8 cellular contexts compared by ENCODE assay signal in the genomic region with DNA sequence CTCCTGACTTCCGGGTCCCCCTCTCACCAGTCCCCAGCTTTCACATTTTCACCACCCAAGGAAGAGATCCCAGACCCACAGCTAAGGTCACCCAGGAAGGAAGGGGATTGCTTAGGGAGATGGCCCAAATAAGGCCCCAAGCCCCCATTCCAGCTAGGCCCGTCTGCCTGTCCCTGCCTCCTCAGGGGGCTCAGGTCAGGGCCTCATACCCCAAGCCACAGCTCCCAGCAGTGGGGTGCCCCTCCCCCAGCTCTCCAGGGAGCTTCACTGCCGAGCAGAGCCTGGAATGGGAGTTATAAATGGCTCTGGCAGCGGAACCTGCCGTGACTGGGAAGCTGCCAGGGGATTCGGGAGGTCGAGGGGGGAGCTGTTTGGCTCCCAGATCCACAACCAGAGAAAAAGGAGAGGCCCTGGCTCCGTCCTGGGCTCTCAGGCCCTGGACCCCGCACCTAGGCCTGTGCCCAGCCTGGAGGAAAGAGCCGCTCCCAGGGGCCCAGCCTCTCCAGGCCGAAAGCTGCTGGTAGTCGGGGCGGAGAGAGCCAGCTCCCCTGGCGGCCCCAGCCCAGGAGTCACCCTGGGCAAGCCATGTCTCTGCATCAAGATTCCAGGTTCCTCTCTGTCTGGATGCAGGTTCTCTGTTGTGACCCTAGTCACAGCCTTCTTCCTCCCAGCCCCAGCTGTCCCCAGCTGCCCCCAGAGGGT. TPM values are rescaled to one million over a fixed set of nuclear protein-coding genes. Genes with fewer than 3 reads are reported as not detected.
DNase-seq lines count a peak whose midpoint lies in the region; ATAC-seq and TF ChIP-seq lines count a peak whose summit lies in the region.

No MANE protein-coding gene starts in this region.

- H3K4me1 Mint-ChIP-seq in activated naive CD8-positive, alpha-beta T cell treated with anti-CD3 and anti-CD28 coated beads for 36 hours: peaks cover 8% of the 10 kb centered on the region
- H3K4me1 Mint-ChIP-seq in progenitor cell of endocrine pancreas (ENCODE audit: low read depth): peaks cover 3% of the 10 kb centered on the region

- no TSS peak for BruUV-seq in Panc1 (replicated peaks; lab: Mats Ljungman, UMichigan)

- H3K4me3 ChIP-seq in BLaER1 (peak overlapping the region; percentile 40), Panc1 (ENCODE audit: low read depth in 2 of 2, low read length in 2 of 2) (peak overlapping the region; percentile 37 to 61)

- POLR2A ChIA-PET in Panc1 (lab: Charles Lee): interaction anchor here (0.5 to 0.7 kb wide), 4 partner anchors 16 to 298 kb away, joined by 3 to 6 read pairs (median 4); partner anchors contain the start of gene PLCB2

- in situ Hi-C loops in Panc1 (cut with HindIII; ENCODE audit: low pct_unique_long_range_greater_than_20kb, low sequenced_read_pairs): no loop called here

- intact Hi-C loops in Panc1 (cut with micrococcal nuclease; ENCODE audit: unreplicated experiment): no loop called here

- peak overlapping the region; percentile 70 for H3K9ac ChIP-seq in BLaER1

- H4K20me1 ChIP-seq in BLaER1: no peaks in the 10 kb centered on the region

- H3K27ac ChIP-seq in BLaER1: peak overlapping the region; percentile 68
- peak overlapping the region; percentile 94 for H3K27ac ChIP-seq in Panc1 (ENCODE audit: low read length)

- H3K9me3 ChIP-seq in BLaER1 (no peaks in the 10 kb centered on the region), Panc1 (ENCODE audit: control insufficient read depth, insufficient read depth, low read depth, low read length) (no peaks in the 10 kb centered on the region)

- ATAC-seq in Panc1 (peak; percentile 44), omental fat pad (ENCODE audit: low FRiP score) (peak; percentile 30)

- H3K27me3 ChIP-seq in BLaER1 (no peaks in the 10 kb centered on the region), Panc1 (ENCODE audit: control insufficient read depth, insufficient read depth, low read length) (no peaks in the 10 kb centered on the region)

- no peak for TF ChIP-seq CTCF in Panc1 (IDR thresholded peaks at IDR 0.05)
- TF ChIP-seq CTCF in omental fat pad (IDR thresholded peaks at IDR 0.05): no peak
- no peak for TF ChIP-seq CTCF in progenitor cell of endocrine pancreas (IDR thresholded peaks at IDR 0.05; ENCODE audit: unreplicated experiment)

- H3K4me1 ChIP-seq in BLaER1 (peaks cover 85% of the 10 kb centered on the region), Panc1 (ENCODE audit: control insufficient read depth, insufficient read depth, low read length) (peaks cover 60% of the 10 kb centered on the region)

- no peak overlapping the region for H3K4me3 Mint-ChIP-seq in activated naive CD8-positive, alpha-beta T cell treated with anti-CD3 and anti-CD28 coated beads for 36 hours
- H3K4me3 Mint-ChIP-seq in progenitor cell of endocrine pancreas (ENCODE audit: low read depth): no peak overlapping the region

- H3K27ac Mint-ChIP-seq in activated naive CD8-positive, alpha-beta T cell treated with anti-CD3 and anti-CD28 coated beads for 36 hours: no peak overlapping the region
- no peak overlapping the region for H3K27ac Mint-ChIP-seq in progenitor cell of endocrine pancreas

- H3K9me3 Mint-ChIP-seq in activated naive CD8-positive, alpha-beta T cell treated with anti-CD3 and anti-CD28 coated beads for 36 hours: no peaks in the 10 kb centered on the region
- no peaks in the 10 kb centered on the region for H3K9me3 Mint-ChIP-seq in progenitor cell of endocrine pancreas (ENCODE audit: low read depth)

- CTCF ChIA-PET in Panc1 (lab: Charles Lee): interaction anchor here (0.6 to 3.7 kb wide), 5 partner anchors 18 to 60 kb away, joined by 3 to 30 read pairs (median 5); partner anchors contain the start of genes INAFM2 and KNSTRN

- peak overlapping the region; percentile 97 for H3K4me2 ChIP-seq in BLaER1

- no peak for DNase-seq in Panc1 (ENCODE audit: low read depth, low spot score)
- peak; percentile 90 for DNase-seq in fibroblast of gingiva (ENCODE audit: low read depth)
- DNase-seq in omental fat pad (ENCODE audit: low spot score): no peak
- no peak for DNase-seq in activated naive CD8-positive, alpha-beta T cell treated with anti-CD3 and anti-CD28 coated beads for 36 hours
- no peak for DNase-seq in 8988T
- DNase-seq in Kasumi-1 (lab: John Stamatoyannopoulos, UW): no peak
- no peak for DNase-seq in progenitor cell of endocrine pancreas (ENCODE audit: low spot score, unreplicated experiment)

- no peaks in the 10 kb centered on the region for H3K36me3 Mint-ChIP-seq in activated naive CD8-positive, alpha-beta T cell treated with anti-CD3 and anti-CD28 coated beads for 36 hours
- no peaks in the 10 kb centered on the region for H3K36me3 Mint-ChIP-seq in progenitor cell of endocrine pancreas (ENCODE audit: insufficient read depth)

- H3K36me3 ChIP-seq in BLaER1 (no peaks in the 10 kb centered on the region), Panc1 (ENCODE audit: control insufficient read depth, insufficient read depth, low read length) (no peaks in the 10 kb centered on the region)

- no peaks in the 10 kb centered on the region for H3K27me3 Mint-ChIP-seq in activated naive CD8-positive, alpha-beta T cell treated with anti-CD3 and anti-CD28 coated beads for 36 hours
- peaks cover 17% of the 10 kb centered on the region for H3K27me3 Mint-ChIP-seq in progenitor cell of endocrine pancreas

RNA-seq across cellular contexts. Expression of gene CCDC9B, which starts 0.6 kb away (rescaled TPM):
- total RNA-seq in Panc1 (2021; ENCODE audit: unreplicated experiment) (55.9 TPM), omental fat pad (1 to 10 TPM; 1.1 to 7.4 (median 4.5) TPM), progenitor cell of endocrine pancreas (0.07 and 0.11 TPM in 2 replicates)
- 29.9 TPM for polyA plus RNA-seq in Panc1 (2012; ENCODE audit: insufficient read length)
- under 1 TPM; 0.24 to 0.62 TPM for total RNA-seq in activated naive CD8-positive, alpha-beta T cell treated with anti-CD3 and anti-CD28 coated beads for 36 hours

RNA-seq across cellular contexts. Expression of gene PHGR1, which starts 10.6 kb away (rescaled TPM):
- total RNA-seq in Panc1 (2021; ENCODE audit: unreplicated experiment): not detected
- polyA plus RNA-seq in Panc1 (2012; ENCODE audit: insufficient read length): not detected
- total RNA-seq in omental fat pad: not detected
- not detected for total RNA-seq in activated naive CD8-positive, alpha-beta T cell treated with anti-CD3 and anti-CD28 coated beads for 36 hours
- total RNA-seq in progenitor cell of endocrine pancreas: 0.79 TPM in 1 of 2 replicates, not detected in the other

RNA-seq across cellular contexts. Expression of gene INAFM2, which starts 16.7 kb away (rescaled TPM):
- total RNA-seq in Panc1 (2021; ENCODE audit: unreplicated experiment): 10.4 TPM
- 6.7 TPM for polyA plus RNA-seq in Panc1 (2012; ENCODE audit: insufficient read length)
- 10 to 100 TPM in 3 of 4 donors, 1 to 10 TPM in 1; 9.1 to 17.5 (median 12.2) TPM for total RNA-seq in omental fat pad
- 10 to 100 TPM; 13.5 to 15.5 TPM for total RNA-seq in activated naive CD8-positive, alpha-beta T cell treated with anti-CD3 and anti-CD28 coated beads for 36 hours
- total RNA-seq in progenitor cell of endocrine pancreas: 12.9 and 14.9 TPM in 2 replicates

RNA-seq across cellular contexts. Expression of gene DISP2, which starts 17.8 kb away (rescaled TPM):
- 10.0 TPM for total RNA-seq in Panc1 (2021; ENCODE audit: unreplicated experiment)
- polyA plus RNA-seq in Panc1 (2012; ENCODE audit: insufficient read length): 3.9 TPM
- total RNA-seq in omental fat pad: 1 to 10 TPM in 1 of 4 donors, under 1 TPM in 3; under 0.01 to 1.1 (median 0.12) TPM
- under 1 TPM; 0.08 to 0.14 TPM for total RNA-seq in activated naive CD8-positive, alpha-beta T cell treated with anti-CD3 and anti-CD28 coated beads for 36 hours
- 1.0 and 3.2 TPM in 2 replicates for total RNA-seq in progenitor cell of endocrine pancreas

RNA-seq across cellular contexts. Expression of gene PLCB2, which starts 32.5 kb away (rescaled TPM):
- total RNA-seq in Panc1 (2021; ENCODE audit: unreplicated experiment): 1.7 TPM
- 0.90 TPM for polyA plus RNA-seq in Panc1 (2012; ENCODE audit: insufficient read length)
- total RNA-seq in omental fat pad: 10 to 100 TPM; 12.0 to 35.1 (median 25.0) TPM
- total RNA-seq in activated naive CD8-positive, alpha-beta T cell treated with anti-CD3 and anti-CD28 coated beads for 36 hours: 10 to 100 TPM; 40.8 to 43.6 TPM
- 2.5 and 2.8 TPM in 2 replicates for total RNA-seq in progenitor cell of endocrine pancreas
